1 cellular context compared by ENCODE assay signal in genomic region chr15:90432253-90432652, GRCh38.
TF ChIP-seq lines count a peak whose summit lies in the region.

No MANE protein-coding gene starts in this region.

TF ChIP-seq in IMR-90, 13 proteins besides CTCF, POLR2A, EP300 and RAD21 (continued from another document):
- no peak for TF ChIP-seq MXI1 (IDR thresholded peaks at IDR 0.05; ENCODE audit: borderline replicate concordance, low read depth, low read length)
- TF ChIP-seq MAZ (IDR thresholded peaks at IDR 0.05; ENCODE audit: borderline replicate concordance, low read depth, low read length): no peak
- no peak for TF ChIP-seq NFE2L2 (IDR thresholded peaks at IDR 0.05; ENCODE audit: low read depth, low read length)
- no peak for TF ChIP-seq MAFK (IDR thresholded peaks at IDR 0.05; ENCODE audit: low read depth, low read length)
- TF ChIP-seq SMC3 (IDR thresholded peaks at IDR 0.05; ENCODE audit: low read depth, low read length): no peak
- TF ChIP-seq CHD1 (IDR thresholded peaks at IDR 0.05; ENCODE audit: low read depth, low read length): no peak
- no peak for TF ChIP-seq RCOR1 (IDR thresholded peaks at IDR 0.05; ENCODE audit: insufficient replicate concordance, low read length)
- no peak for TF ChIP-seq ELK1 (IDR thresholded peaks at IDR 0.05; ENCODE audit: borderline replicate concordance, low read depth, low read length)
- TF ChIP-seq CEBPB (IDR thresholded peaks at IDR 0.05; ENCODE audit: low read depth, low read length): no peak
